ENCODE assay signal across 32 cellular contexts in genomic region chr2:111133603-111134002, GRCh38. TPM values are rescaled to one million over a fixed set of nuclear protein-coding genes. Genes with fewer than 3 reads are reported as not detected.
DNase-seq lines count a peak whose midpoint lies in the region; ATAC-seq, FAIRE-seq and TF ChIP-seq lines count a peak whose summit lies in the region.
"Had no signal": no experiment of that assay in that cellular context is flagged by ENCODE, and none has a peak within 500 bp of the region (broad histone marks: within the 10 kb centered on the region; RNA-seq: fewer than 3 reads in every experiment).

No MANE protein-coding gene starts in this region.

- no peaks in the 10 kb centered on the region for H3K27me3 Mint-ChIP-seq in T-helper 1 cell treated with Interleukin-12 subunit alpha and Interleukin-12 subunit beta and Interleukin-4 antibody, amounts not matched to agents 30 μg/mL and 1 μg/mL, for 36 hours (ENCODE audit: low read depth)
- H3K27me3 Mint-ChIP-seq in astrocyte (ENCODE audit: low read depth, unreplicated experiment) = no peaks in the 10 kb centered on the region
- H3K27me3 Mint-ChIP-seq in neural progenitor cell (ENCODE audit: insufficient read depth, low read depth) = no peaks in the 10 kb centered on the region
- H3K27me3 Mint-ChIP-seq: activated naive CD8-positive, alpha-beta T cell treated with anti-CD3 and anti-CD28 coated beads, Interleukin-2, amount 10 ng/mL, durations not matched to agents 7 days and 5 days; CD4-positive, alpha-beta T cell; memory B cell had no signal

- H3K27me3 ChIP-seq in astrocyte (ENCODE audit: insufficient read depth, low read length) (no peaks in the 10 kb centered on the region), neural progenitor cell (no peaks in the 10 kb centered on the region)
- H3K27me3 ChIP-seq: ascending aorta, upper lobe of left lung had no signal

- ATAC-seq in HG03432 (IDR thresholded peaks at IDR 0.05; ENCODE audit: unreplicated experiment) = peak; percentile 39
- no peak for ATAC-seq in GM19023 (IDR thresholded peaks at IDR 0.05; ENCODE audit: unreplicated experiment)
- no peak for ATAC-seq in HG03025 (IDR thresholded peaks at IDR 0.05; ENCODE audit: low FRiP score, unreplicated experiment)
- ATAC-seq: HCT116, left lobe of liver, psoas muscle, Right ventricle myocardium inferior had no signal

- TF ChIP-seq CTCF in astrocyte (IDR thresholded peaks at IDR 0.05; ENCODE audit: insufficient read depth, low read depth, low read length) (no peak), neural progenitor cell (IDR thresholded peaks at IDR 0.05) (no peak)

- H3K36me3 ChIP-seq in astrocyte (ENCODE audit: insufficient read depth, low read length) = peaks cover 3% of the 10 kb centered on the region
- H3K36me3 ChIP-seq in neural progenitor cell = peaks cover 40% of the 10 kb centered on the region

- no peak overlapping the region for H3K27ac Mint-ChIP-seq in T-helper 1 cell treated with Interleukin-12 subunit alpha and Interleukin-12 subunit beta and Interleukin-4 antibody, amounts not matched to agents 30 μg/mL and 1 μg/mL, for 36 hours
- H3K27ac Mint-ChIP-seq in astrocyte (ENCODE audit: unreplicated experiment) (no peak overlapping the region), neural progenitor cell (no peak overlapping the region)
- H3K27ac Mint-ChIP-seq: activated naive CD8-positive, alpha-beta T cell treated with anti-CD3 and anti-CD28 coated beads, Interleukin-2, amount 10 ng/mL, durations not matched to agents 7 days and 5 days; CD4-positive, alpha-beta T cell; memory B cell had no signal

- no peak overlapping the region for H3K27ac ChIP-seq in astrocyte (ENCODE audit: low read depth, low read length)
- H3K27ac ChIP-seq in neural progenitor cell = no peak overlapping the region
- H3K27ac ChIP-seq: 22Rv1, ascending aorta, coronary artery, psoas muscle, upper lobe of left lung had no signal

- H2AFZ ChIP-seq in astrocyte (ENCODE audit: low read depth, low read length) (no peak overlapping the region), neural progenitor cell (replicated peaks) (no peak overlapping the region)

- H3K4me2 ChIP-seq in astrocyte (ENCODE audit: low read length) (no peak overlapping the region), neural progenitor cell (peak overlapping the region; percentile 9)
- H3K4me2 ChIP-seq: SK-N-SH had no signal

- no peaks in the 10 kb centered on the region for H3K9me3 ChIP-seq in astrocyte (ENCODE audit: insufficient read depth, low read depth, low read length)
- no peaks in the 10 kb centered on the region for H3K9me3 ChIP-seq in neural progenitor cell (ENCODE audit: low read depth)
- H3K9me3 ChIP-seq: ascending aorta, psoas muscle, SK-N-SH, upper lobe of left lung had no signal

- H3K4me3 ChIP-seq in astrocyte (ENCODE audit: insufficient read depth, low read depth, low read length) = no peak overlapping the region
- no peak overlapping the region for H3K4me3 ChIP-seq in neural progenitor cell
- H3K4me3 ChIP-seq: ascending aorta, coronary artery, psoas muscle, upper lobe of left lung had no signal

- no peaks in the 10 kb centered on the region for H3K79me2 ChIP-seq in astrocyte (ENCODE audit: insufficient read depth, low read length)
- H3K79me2 ChIP-seq in neural progenitor cell (ENCODE audit: low read depth) = peaks cover 100% of the 10 kb centered on the region

- H3K9ac ChIP-seq in astrocyte (ENCODE audit: low read length) (no peak overlapping the region), neural progenitor cell (no peak overlapping the region)
- H3K9ac ChIP-seq: SK-N-SH had no signal

- peaks cover 11% of the 10 kb centered on the region for H3K4me1 ChIP-seq in astrocyte (ENCODE audit: insufficient read depth, low read length)
- peaks cover 26% of the 10 kb centered on the region for H3K4me1 ChIP-seq in neural progenitor cell
- H3K4me1 ChIP-seq: ascending aorta had no signal

- peak overlapping the region; percentile 25 for H3K4me3 Mint-ChIP-seq in T-helper 1 cell treated with Interleukin-12 subunit alpha and Interleukin-12 subunit beta and Interleukin-4 antibody, amounts not matched to agents 30 μg/mL and 1 μg/mL, for 36 hours
- no peak overlapping the region for H3K4me3 Mint-ChIP-seq in astrocyte (ENCODE audit: unreplicated experiment)
- H3K4me3 Mint-ChIP-seq in neural progenitor cell = no peak overlapping the region
- H3K4me3 Mint-ChIP-seq: activated naive CD8-positive, alpha-beta T cell treated with anti-CD3 and anti-CD28 coated beads, Interleukin-2, amount 10 ng/mL, durations not matched to agents 7 days and 5 days; CD4-positive, alpha-beta T cell; memory B cell had no signal

- H3F3A ChIP-seq in neural progenitor cell (ENCODE audit: low read depth) = no peaks in the 10 kb centered on the region

- H3K4me1 Mint-ChIP-seq in T-helper 1 cell treated with Interleukin-12 subunit alpha and Interleukin-12 subunit beta and Interleukin-4 antibody, amounts not matched to agents 30 μg/mL and 1 μg/mL, for 36 hours (ENCODE audit: low read depth) = peaks cover 45% of the 10 kb centered on the region
- H3K4me1 Mint-ChIP-seq in astrocyte (ENCODE audit: low read depth, unreplicated experiment) (peaks cover 4% of the 10 kb centered on the region), neural progenitor cell (peaks cover 24% of the 10 kb centered on the region)

- peaks cover 70% of the 10 kb centered on the region for H3K36me3 Mint-ChIP-seq in T-helper 1 cell treated with Interleukin-12 subunit alpha and Interleukin-12 subunit beta and Interleukin-4 antibody, amounts not matched to agents 30 μg/mL and 1 μg/mL, for 36 hours (ENCODE audit: low read depth)
- H3K36me3 Mint-ChIP-seq in astrocyte (ENCODE audit: low read depth, unreplicated experiment) = peaks cover 19% of the 10 kb centered on the region
- H3K36me3 Mint-ChIP-seq in neural progenitor cell = peaks cover 66% of the 10 kb centered on the region

- FAIRE-seq in astrocyte (lab: Jason Lieb, UNC) = peak; percentile 37

- H3K9me3 Mint-ChIP-seq in T-helper 1 cell treated with Interleukin-12 subunit alpha and Interleukin-12 subunit beta and Interleukin-4 antibody, amounts not matched to agents 30 μg/mL and 1 μg/mL, for 36 hours = no peaks in the 10 kb centered on the region
- H3K9me3 Mint-ChIP-seq in astrocyte (ENCODE audit: unreplicated experiment) (no peaks in the 10 kb centered on the region), neural progenitor cell (no peaks in the 10 kb centered on the region)
- H3K9me3 Mint-ChIP-seq: activated naive CD8-positive, alpha-beta T cell treated with anti-CD3 and anti-CD28 coated beads, Interleukin-2, amount 10 ng/mL, durations not matched to agents 7 days and 5 days; CD4-positive, alpha-beta T cell; memory B cell had no signal

- DNase-seq in T-helper 1 cell = no peak
- no peak for DNase-seq in astrocyte (ENCODE audit: low read depth)
- no peak for DNase-seq in neural progenitor cell (ENCODE audit: low spot score)
- DNase-seq in DMS 273 (lab: John Stamatoyannopoulos, UW; ENCODE audit: unreplicated experiment) = no peak
- DNase-seq: activated naive CD8-positive, alpha-beta T cell treated with anti-CD3 and anti-CD28 coated beads, Interleukin-2, amount 10 ng/mL, durations not matched to agents 7 days and 5 days; activated T-cell treated with anti-CD3 and anti-CD28 coated beads for 4 hours; CD4-positive, alpha-beta T cell; DMS 273 treated with DMSO at 0.1 percent for 48 hours; effector memory CD4-positive, alpha-beta T cell; glutamatergic neuron; IMR-90; NCI-H1436 treated with DMSO at 0.1 percent for 48 hours; NCI-H226; NCI-H526 treated with DMSO at 0.1 percent for 48 hours; NK-92 treated with Interleukin-12 subunit alpha and Interleukin-12 subunit beta, amount 100 ng/mL, for 24 hours; occipital lobe; psoas muscle; SK-N-SH; stimulated activated CD4-positive, alpha-beta T cell treated with anti-CD3 and anti-CD28 coated beads, Interleukin-4, amount 100 ng/mL, for 4 hours; substantia nigra; upper lobe of left lung had no signal

- H4K20me1 ChIP-seq in astrocyte (ENCODE audit: insufficient read depth, low read length) (peaks cover 42% of the 10 kb centered on the region), neural progenitor cell (ENCODE audit: low read depth) (peaks cover 97% of the 10 kb centered on the region)

RNA-seq across cellular contexts. Expression of gene BCL2L11, which starts 12.9 kb away (rescaled TPM):
- total RNA-seq in astrocyte = 12.6 and 19.3 TPM in 2 replicates
- total RNA-seq in neural progenitor cell (ENCODE audit: low replicate concordance) = 46.9 and 54.9 TPM in 2 replicates
